ENCODE assay signal across 23 cellular contexts in genomic region chr5:67672633-67673032, GRCh38.
A peak's percentile ranks its signal among the peaks of the same experiment; 100 is the strongest.
DNase-seq lines count a peak whose midpoint lies in the region; ATAC-seq lines count a peak whose summit lies in the region.
"Had no signal": no experiment of that assay in that cellular context is flagged by ENCODE, and none has a peak within 500 bp of the region (broad histone marks: within the 10 kb centered on the region; RNA-seq: fewer than 3 reads in every experiment).

No MANE protein-coding gene starts in this region.

- no peaks in the 10 kb centered on the region for H3K27me3 Mint-ChIP-seq in stimulated activated naive CD8-positive, alpha-beta T cell treated with anti-CD3 and anti-CD28 coated beads, Interleukin-15, amount 100 ng/mL, for 72 hours
- H3K27me3 Mint-ChIP-seq: activated B cell treated with CpG ODN at 0.5 μM for 24 hours; activated CD8-positive, alpha-beta T cell treated with anti-CD3 and anti-CD28 coated beads for 36 hours; activated T-cell treated with anti-CD3 and anti-CD28 coated beads, Interleukin-2, amount 50 U/mL, for 24 hours; natural killer cell treated with Interleukin-12 subunit alpha and Interleukin-12 subunit beta and Interleukin-15 and Interleukin-18, amount 100 ng/mL, for 72 hours had no signal

- H3K27me3 ChIP-seq in adipocyte (replicated peaks; ENCODE audit: control insufficient read depth, insufficient read depth, low read length) (no peaks in the 10 kb centered on the region), mesenchymal stem cell (ENCODE audit: control insufficient read depth in 1 of 2, insufficient read depth in 1 of 2, low read length in 2 of 2) (no peaks in the 10 kb centered on the region)
- H3K27me3 ChIP-seq: Peyer's patch, transverse colon had no signal

- no peak overlapping the region for H3K27ac ChIP-seq in mesenchymal stem cell (ENCODE audit: low read length, poor library complexity, severe bottlenecking)
- H3K27ac ChIP-seq: Peyer's patch, transverse colon had no signal

- peak overlapping the region; percentile 34 for H4K91ac ChIP-seq in mesenchymal stem cell (ENCODE audit: low read length)

- no peak overlapping the region for H3K9ac ChIP-seq in adipocyte (ENCODE audit: low read length)
- H3K9ac ChIP-seq in mesenchymal stem cell (ENCODE audit: low read length): no peak overlapping the region

- H4K8ac ChIP-seq in mesenchymal stem cell (ENCODE audit: low read length): no peak overlapping the region

- no peak overlapping the region for H2BK120ac ChIP-seq in mesenchymal stem cell (ENCODE audit: low read depth, low read length)

- no peak overlapping the region for H3K4me3 ChIP-seq in adipocyte (ENCODE audit: low read length)
- H3K4me3 ChIP-seq in mesenchymal stem cell (ENCODE audit: insufficient read depth in 1 of 2, low read depth in 1 of 2, low read length in 2 of 2): no peak overlapping the region
- H3K4me3 ChIP-seq: Peyer's patch, transverse colon had no signal

- H2BK5ac ChIP-seq in mesenchymal stem cell (ENCODE audit: low read depth, low read length, poor library complexity, severe bottlenecking): no peak overlapping the region

- peak; percentile 42 for DNase-seq in EL
- peak; percentile 65 for DNase-seq in LHCN-M2 (ENCODE audit: low read depth)
- peak; percentile 7 for DNase-seq in adipocyte (ENCODE audit: low read depth)
- peak; percentile 10 for DNase-seq in mesenchymal stem cell
- DNase-seq in C1 segment of cervical spinal cord (lab: John Stamatoyannopoulos, UW): no peak
- no peak for DNase-seq in stimulated activated naive CD8-positive, alpha-beta T cell treated with anti-CD3 and anti-CD28 coated beads, Interleukin-15, amount 100 ng/mL, for 72 hours
- no peak for DNase-seq in ureter (ENCODE audit: low spot score)
- no peak for DNase-seq in NCI-H1436 treated with DMSO at 0.1 percent for 48 hours (lab: John Stamatoyannopoulos, UW)
- DNase-seq: activated B cell treated with CpG ODN at 0.5 μM for 24 hours; activated CD8-positive, alpha-beta T cell treated with anti-CD3 and anti-CD28 coated beads for 36 hours; activated naive CD4-positive, alpha-beta T cell treated with anti-CD3 and anti-CD28 coated beads for 36 hours; activated T-cell treated with anti-CD3 and anti-CD28 coated beads, Interleukin-2, amount 50 U/mL, for 24 hours; AML-193; Calu3; erythroblast; NCI-H187; NCI-H226; Peyer's patch; stimulated activated CD4-positive, alpha-beta T cell treated with anti-CD3 and anti-CD28 coated beads, Interleukin-1b, Interleukin-23, amount 100 ng/mL, for 48 hours; transverse colon had no signal

- 83% methylated on average over 1 of the region's 1 CpG for WGBS in mesenchymal stem cell

- no peaks in the 10 kb centered on the region for H3K4me1 Mint-ChIP-seq in stimulated activated naive CD8-positive, alpha-beta T cell treated with anti-CD3 and anti-CD28 coated beads, Interleukin-15, amount 100 ng/mL, for 72 hours
- H3K4me1 Mint-ChIP-seq: activated B cell treated with CpG ODN at 0.5 μM for 24 hours had no signal

- H3K36me3 ChIP-seq in adipocyte (ENCODE audit: control insufficient read depth, insufficient read depth, low read length, severe bottlenecking) (no peaks in the 10 kb centered on the region), mesenchymal stem cell (ENCODE audit: control insufficient read depth in 1 of 2, insufficient read depth in 2 of 2, low read depth in 1 of 2, low read length in 2 of 2) (no peaks in the 10 kb centered on the region)
- H3K36me3 ChIP-seq: Peyer's patch, transverse colon had no signal

- H3K9me3 Mint-ChIP-seq in stimulated activated naive CD8-positive, alpha-beta T cell treated with anti-CD3 and anti-CD28 coated beads, Interleukin-15, amount 100 ng/mL, for 72 hours: peaks cover 5 to 9% of the 10 kb centered on the region in 2 donors
- H3K9me3 Mint-ChIP-seq: activated B cell treated with CpG ODN at 0.5 μM for 24 hours; activated naive CD4-positive, alpha-beta T cell treated with anti-CD3 and anti-CD28 coated beads for 36 hours; activated T-cell treated with anti-CD3 and anti-CD28 coated beads, Interleukin-2, amount 50 U/mL, for 24 hours; natural killer cell treated with Interleukin-12 subunit alpha and Interleukin-12 subunit beta and Interleukin-15 and Interleukin-18, amount 100 ng/mL, for 72 hours had no signal

- peaks cover 8% of the 10 kb centered on the region for H3K4me1 ChIP-seq in adipocyte (ENCODE audit: control insufficient read depth, insufficient read depth, low read length)
- H3K4me1 ChIP-seq in mesenchymal stem cell (ENCODE audit: control insufficient read depth, insufficient read depth, low read depth, low read length): no peaks in the 10 kb centered on the region
- H3K4me1 ChIP-seq: Peyer's patch, transverse colon had no signal

- no peak for ATAC-seq in stimulated activated naive CD8-positive, alpha-beta T cell treated with anti-CD3 and anti-CD28 coated beads, Interleukin-15, amount 100 ng/mL, for 72 hours
- ATAC-seq: activated CD8-positive, alpha-beta T cell treated with anti-CD3 and anti-CD28 coated beads for 36 hours; natural killer cell treated with Interleukin-12 subunit alpha and Interleukin-12 subunit beta and Interleukin-15 and Interleukin-18, amount 100 ng/mL, for 72 hours; stimulated activated memory B cell treated with anti-CD40 and anti-IgM and Interleukin-4, amounts not matched to agents 10 μg/mL and 1 μg/mL and 100 μg/mL, for 72 hours had no signal

- no peak overlapping the region for H3K4me3 Mint-ChIP-seq in stimulated activated naive CD8-positive, alpha-beta T cell treated with anti-CD3 and anti-CD28 coated beads, Interleukin-15, amount 100 ng/mL, for 72 hours
- H3K4me3 Mint-ChIP-seq: activated B cell treated with CpG ODN at 0.5 μM for 24 hours; activated CD8-positive, alpha-beta T cell treated with anti-CD3 and anti-CD28 coated beads for 36 hours; activated naive CD4-positive, alpha-beta T cell treated with anti-CD3 and anti-CD28 coated beads for 36 hours; activated T-cell treated with anti-CD3 and anti-CD28 coated beads, Interleukin-2, amount 50 U/mL, for 24 hours; natural killer cell treated with Interleukin-12 subunit alpha and Interleukin-12 subunit beta and Interleukin-15 and Interleukin-18, amount 100 ng/mL, for 72 hours; stimulated activated memory B cell treated with anti-CD40 and anti-IgM and Interleukin-4, amounts not matched to agents 10 μg/mL and 1 μg/mL and 100 μg/mL, for 72 hours; T-helper 2 cell treated with Interferon-gamma antibody and Interleukin-4, amounts not matched to agents 5 μg/mL and 100 μg/mL, for 36 hours had no signal

- no peak overlapping the region for H3K18ac ChIP-seq in mesenchymal stem cell (ENCODE audit: low read depth in 1 of 2, low read length in 2 of 2)

- no peak overlapping the region for H3K23ac ChIP-seq in mesenchymal stem cell (ENCODE audit: low read length in 2 of 2)

- no peak overlapping the region for H2AFZ ChIP-seq in mesenchymal stem cell (ENCODE audit: low read depth, low read length)

- H2BK12ac ChIP-seq in mesenchymal stem cell (ENCODE audit: low read length in 2 of 2): no peak overlapping the region

- H3K9me3 ChIP-seq in adipocyte (ENCODE audit: control insufficient read depth, low read length): no peaks in the 10 kb centered on the region
- no peaks in the 10 kb centered on the region for H3K9me3 ChIP-seq in mesenchymal stem cell (ENCODE audit: control insufficient read depth, low read length)
- H3K9me3 ChIP-seq: Peyer's patch, transverse colon had no signal

- H3K27ac Mint-ChIP-seq in stimulated activated naive CD8-positive, alpha-beta T cell treated with anti-CD3 and anti-CD28 coated beads, Interleukin-15, amount 100 ng/mL, for 72 hours: no peak overlapping the region
- H3K27ac Mint-ChIP-seq: activated B cell treated with CpG ODN at 0.5 μM for 24 hours; activated CD8-positive, alpha-beta T cell treated with anti-CD3 and anti-CD28 coated beads for 36 hours; activated naive CD4-positive, alpha-beta T cell treated with anti-CD3 and anti-CD28 coated beads for 36 hours; activated T-cell treated with anti-CD3 and anti-CD28 coated beads, Interleukin-2, amount 50 U/mL, for 24 hours; natural killer cell treated with Interleukin-12 subunit alpha and Interleukin-12 subunit beta and Interleukin-15 and Interleukin-18, amount 100 ng/mL, for 72 hours; stimulated activated memory B cell treated with anti-CD40 and anti-IgM and Interleukin-4, amounts not matched to agents 10 μg/mL and 1 μg/mL and 100 μg/mL, for 72 hours; T-helper 2 cell treated with Interferon-gamma antibody and Interleukin-4, amounts not matched to agents 5 μg/mL and 100 μg/mL, for 36 hours had no signal

- no peak overlapping the region for H2AK5ac ChIP-seq in mesenchymal stem cell (ENCODE audit: low read length, severe bottlenecking)

- no peak overlapping the region for H2BK15ac ChIP-seq in mesenchymal stem cell (ENCODE audit: low read depth, poor library complexity, severe bottlenecking)

- no peak overlapping the region for H3K4me2 ChIP-seq in mesenchymal stem cell (ENCODE audit: low read length, poor library complexity, severe bottlenecking)

- no peaks in the 10 kb centered on the region for H3K79me1 ChIP-seq in mesenchymal stem cell (replicated peaks; ENCODE audit: low read length, poor library complexity, severe bottlenecking)

- no peak overlapping the region for H3K4ac ChIP-seq in mesenchymal stem cell (ENCODE audit: low read depth in 1 of 2, low read length in 2 of 2)

- no peak overlapping the region for H3K14ac ChIP-seq in mesenchymal stem cell (ENCODE audit: low read length in 2 of 2)

Comparison
In these comparisons a context has a peak if more than half of its experiments do, and no peak if none do; other contexts are left out.
1. DNase-seq: peak in EL (single experiment), LHCN-M2 (single experiment), adipocyte (single experiment) and mesenchymal stem cell (single experiment); none in C1 segment of cervical spinal cord (0 of 14), stimulated activated naive CD8-positive, alpha-beta T cell treated with anti-CD3 and anti-CD28 coated beads, Interleukin-15, amount 100 ng/mL, for 72 hours (0 of 2), ureter (single experiment) and NCI-H1436 treated with DMSO at 0.1 percent for 48 hours (single experiment).